In the genomic region with DNA sequence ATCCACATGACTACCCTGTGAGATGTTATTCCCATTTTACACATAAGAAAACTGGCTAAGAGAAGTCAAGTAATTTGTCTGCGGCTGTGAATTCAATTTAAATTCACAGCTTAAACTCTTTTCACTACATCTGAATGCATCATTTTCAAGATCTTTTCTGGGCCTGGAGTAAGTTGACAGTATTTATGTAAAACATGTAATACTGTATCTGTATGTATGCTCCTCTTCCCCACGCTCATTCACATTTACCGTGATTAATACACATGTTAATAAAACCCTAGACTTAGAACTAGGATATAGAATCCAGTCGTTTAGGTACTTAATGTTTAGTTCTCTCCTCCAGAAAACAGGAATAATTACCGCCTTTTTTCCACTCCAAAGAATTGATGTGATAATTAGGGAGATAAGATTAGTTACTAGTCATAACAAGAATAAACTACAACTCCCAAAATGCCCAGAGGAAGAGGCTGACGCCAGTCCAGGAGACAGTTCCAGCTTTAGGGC, we compare ENCODE assay signal across 1 cellular context.
TF ChIP-seq lines count a peak whose summit lies in the region.

No MANE protein-coding gene starts in this region.

TF ChIP-seq in GM12878, 131 proteins besides CTCF, POLR2A, EP300 and RAD21 (continues in another document):
- TF ChIP-seq NRF1 (conservative IDR thresholded peaks at IDR 0.05; ENCODE audit: low read depth, low read length) (no peak), LARP7 (IDR thresholded peaks at IDR 0.05) (no peak), NR2C2 (IDR thresholded peaks at IDR 0.05; ENCODE audit: borderline replicate concordance, control insufficient read depth, insufficient read length, low read depth) (no peak), RBBP5 (conservative IDR thresholded peaks at IDR 0.05) (no peak), PAX5 (IDR thresholded peaks at IDR 0.05; ENCODE audit: borderline replicate concordance, low read depth, low read length) (no peak), BCLAF1 (IDR thresholded peaks at IDR 0.05) (no peak), ATF7 (IDR thresholded peaks at IDR 0.05; ENCODE audit: low read depth) (peak; percentile 82; the same call in 1 of the 2 replicates), POLR2AphosphoS5 (IDR thresholded peaks at IDR 0.05; ENCODE audit: low read length) (no peak), RUNX3 (IDR thresholded peaks at IDR 0.05; ENCODE audit: low read length) (no peak), CBX5 (IDR thresholded peaks at IDR 0.05; ENCODE audit: low read depth) (no peak), ETV6 (conservative IDR thresholded peaks at IDR 0.05 in 1 of 2, IDR thresholded peaks at IDR 0.05 in 1 of 2; ENCODE audit: borderline replicate concordance in 1 of 2, low read depth in 1 of 2) (no peak), MEF2A (IDR thresholded peaks at IDR 0.05; ENCODE audit: insufficient read depth, low read depth, low read length) (no peak), MEF2B (IDR thresholded peaks at IDR 0.05; ENCODE audit: partially characterized antibody, poor library complexity, severe bottlenecking) (no peak), ZBED1 (IDR thresholded peaks at IDR 0.05; ENCODE audit: borderline replicate concordance) (no peak), GATAD2B (conservative IDR thresholded peaks at IDR 0.05; ENCODE audit: low read depth) (no peak), NFYA (IDR thresholded peaks at IDR 0.05; ENCODE audit: borderline replicate concordance, low read depth, low read length) (no peak), ZNF217 (IDR thresholded peaks at IDR 0.05) (no peak), STAT1 (conservative IDR thresholded peaks at IDR 0.05) (no peak), RAD51 (IDR thresholded peaks at IDR 0.05) (no peak), CBFB (IDR thresholded peaks at IDR 0.05; ENCODE audit: low read depth) (no peak), KDM1A (IDR thresholded peaks at IDR 0.05; ENCODE audit: borderline replicate concordance) (no peak), FOXM1 (IDR thresholded peaks at IDR 0.05; ENCODE audit: low read depth, low read length) (no peak), MTA3 (IDR thresholded peaks at IDR 0.05; ENCODE audit: borderline replicate concordance, low read length) (no peak), ZNF592 (IDR thresholded peaks at IDR 0.05) (no peak), CREB1 (IDR thresholded peaks at IDR 0.05; ENCODE audit: low read depth) (peak; percentile 97), ZZZ3 (IDR thresholded peaks at IDR 0.05; ENCODE audit: control insufficient read depth, insufficient read length, low read depth) (no peak), TARDBP (IDR thresholded peaks at IDR 0.05; ENCODE audit: borderline replicate concordance) (no peak), SIX5 (IDR thresholded peaks at IDR 0.05; ENCODE audit: low read depth, low read length, severe bottlenecking) (no peak), JUND (IDR thresholded peaks at IDR 0.05; ENCODE audit: low read depth, low read length) (0 out of 2 replicates have a peak, but pooled peaks have one; percentile 42), FOS (IDR thresholded peaks at IDR 0.05; ENCODE audit: borderline replicate concordance, extremely low read depth, insufficient read length) (no peak), FOXK2 (IDR thresholded peaks at IDR 0.05) (no peak), RELB (IDR thresholded peaks at IDR 0.05; ENCODE audit: low read depth) (peak; percentile 66; the same call in 1 of the 2 replicates), YBX1 (IDR thresholded peaks at IDR 0.05) (no peak), SUZ12 (IDR thresholded peaks at IDR 0.05; ENCODE audit: unreplicated experiment) (no peak), WRNIP1 (IDR thresholded peaks at IDR 0.05; ENCODE audit: borderline replicate concordance, low read depth, low read length) (no peak), BMI1 (IDR thresholded peaks at IDR 0.05; ENCODE audit: borderline replicate concordance) (no peak), ZNF622 (IDR thresholded peaks at IDR 0.05) (no peak)
- TF ChIP-seq, protein P1, sequence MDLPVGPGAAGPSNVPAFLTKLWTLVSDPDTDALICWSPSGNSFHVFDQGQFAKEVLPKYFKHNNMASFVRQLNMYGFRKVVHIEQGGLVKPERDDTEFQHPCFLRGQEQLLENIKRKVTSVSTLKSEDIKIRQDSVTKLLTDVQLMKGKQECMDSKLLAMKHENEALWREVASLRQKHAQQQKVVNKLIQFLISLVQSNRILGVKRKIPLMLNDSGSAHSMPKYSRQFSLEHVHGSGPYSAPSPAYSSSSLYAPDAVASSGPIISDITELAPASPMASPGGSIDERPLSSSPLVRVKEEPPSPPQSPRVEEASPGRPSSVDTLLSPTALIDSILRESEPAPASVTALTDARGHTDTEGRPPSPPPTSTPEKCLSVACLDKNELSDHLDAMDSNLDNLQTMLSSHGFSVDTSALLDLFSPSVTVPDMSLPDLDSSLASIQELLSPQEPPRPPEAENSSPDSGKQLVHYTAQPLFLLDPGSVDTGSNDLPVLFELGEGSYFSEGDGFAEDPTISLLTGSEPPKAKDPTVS (IDR thresholded peaks at IDR 0.05; ENCODE audit: low read depth, low read length) = no peak
- TF ChIP-seq, protein P2, sequence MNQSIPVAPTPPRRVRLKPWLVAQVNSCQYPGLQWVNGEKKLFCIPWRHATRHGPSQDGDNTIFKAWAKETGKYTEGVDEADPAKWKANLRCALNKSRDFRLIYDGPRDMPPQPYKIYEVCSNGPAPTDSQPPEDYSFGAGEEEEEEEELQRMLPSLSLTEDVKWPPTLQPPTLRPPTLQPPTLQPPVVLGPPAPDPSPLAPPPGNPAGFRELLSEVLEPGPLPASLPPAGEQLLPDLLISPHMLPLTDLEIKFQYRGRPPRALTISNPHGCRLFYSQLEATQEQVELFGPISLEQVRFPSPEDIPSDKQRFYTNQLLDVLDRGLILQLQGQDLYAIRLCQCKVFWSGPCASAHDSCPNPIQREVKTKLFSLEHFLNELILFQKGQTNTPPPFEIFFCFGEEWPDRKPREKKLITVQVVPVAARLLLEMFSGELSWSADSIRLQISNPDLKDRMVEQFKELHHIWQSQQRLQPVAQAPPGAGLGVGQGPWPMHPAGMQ (IDR thresholded peaks at IDR 0.05; ENCODE audit: borderline replicate concordance) = no peak
- TF ChIP-seq, protein P3, sequence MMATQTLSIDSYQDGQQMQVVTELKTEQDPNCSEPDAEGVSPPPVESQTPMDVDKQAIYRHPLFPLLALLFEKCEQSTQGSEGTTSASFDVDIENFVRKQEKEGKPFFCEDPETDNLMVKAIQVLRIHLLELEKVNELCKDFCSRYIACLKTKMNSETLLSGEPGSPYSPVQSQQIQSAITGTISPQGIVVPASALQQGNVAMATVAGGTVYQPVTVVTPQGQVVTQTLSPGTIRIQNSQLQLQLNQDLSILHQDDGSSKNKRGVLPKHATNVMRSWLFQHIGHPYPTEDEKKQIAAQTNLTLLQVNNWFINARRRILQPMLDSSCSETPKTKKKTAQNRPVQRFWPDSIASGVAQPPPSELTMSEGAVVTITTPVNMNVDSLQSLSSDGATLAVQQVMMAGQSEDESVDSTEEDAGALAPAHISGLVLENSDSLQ (IDR thresholded peaks at IDR 0.05) = 0 out of 2 replicates have a peak, but pooled peaks have one; percentile 27
- TF ChIP-seq, protein P4, sequence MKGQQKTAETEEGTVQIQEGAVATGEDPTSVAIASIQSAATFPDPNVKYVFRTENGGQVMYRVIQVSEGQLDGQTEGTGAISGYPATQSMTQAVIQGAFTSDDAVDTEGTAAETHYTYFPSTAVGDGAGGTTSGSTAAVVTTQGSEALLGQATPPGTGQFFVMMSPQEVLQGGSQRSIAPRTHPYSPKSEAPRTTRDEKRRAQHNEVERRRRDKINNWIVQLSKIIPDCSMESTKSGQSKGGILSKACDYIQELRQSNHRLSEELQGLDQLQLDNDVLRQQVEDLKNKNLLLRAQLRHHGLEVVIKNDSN (IDR thresholded peaks at IDR 0.05; ENCODE audit: borderline replicate concordance, extremely low read length, insufficient read depth, low read depth, low read length) = no peak
- TF ChIP-seq, protein P5, sequence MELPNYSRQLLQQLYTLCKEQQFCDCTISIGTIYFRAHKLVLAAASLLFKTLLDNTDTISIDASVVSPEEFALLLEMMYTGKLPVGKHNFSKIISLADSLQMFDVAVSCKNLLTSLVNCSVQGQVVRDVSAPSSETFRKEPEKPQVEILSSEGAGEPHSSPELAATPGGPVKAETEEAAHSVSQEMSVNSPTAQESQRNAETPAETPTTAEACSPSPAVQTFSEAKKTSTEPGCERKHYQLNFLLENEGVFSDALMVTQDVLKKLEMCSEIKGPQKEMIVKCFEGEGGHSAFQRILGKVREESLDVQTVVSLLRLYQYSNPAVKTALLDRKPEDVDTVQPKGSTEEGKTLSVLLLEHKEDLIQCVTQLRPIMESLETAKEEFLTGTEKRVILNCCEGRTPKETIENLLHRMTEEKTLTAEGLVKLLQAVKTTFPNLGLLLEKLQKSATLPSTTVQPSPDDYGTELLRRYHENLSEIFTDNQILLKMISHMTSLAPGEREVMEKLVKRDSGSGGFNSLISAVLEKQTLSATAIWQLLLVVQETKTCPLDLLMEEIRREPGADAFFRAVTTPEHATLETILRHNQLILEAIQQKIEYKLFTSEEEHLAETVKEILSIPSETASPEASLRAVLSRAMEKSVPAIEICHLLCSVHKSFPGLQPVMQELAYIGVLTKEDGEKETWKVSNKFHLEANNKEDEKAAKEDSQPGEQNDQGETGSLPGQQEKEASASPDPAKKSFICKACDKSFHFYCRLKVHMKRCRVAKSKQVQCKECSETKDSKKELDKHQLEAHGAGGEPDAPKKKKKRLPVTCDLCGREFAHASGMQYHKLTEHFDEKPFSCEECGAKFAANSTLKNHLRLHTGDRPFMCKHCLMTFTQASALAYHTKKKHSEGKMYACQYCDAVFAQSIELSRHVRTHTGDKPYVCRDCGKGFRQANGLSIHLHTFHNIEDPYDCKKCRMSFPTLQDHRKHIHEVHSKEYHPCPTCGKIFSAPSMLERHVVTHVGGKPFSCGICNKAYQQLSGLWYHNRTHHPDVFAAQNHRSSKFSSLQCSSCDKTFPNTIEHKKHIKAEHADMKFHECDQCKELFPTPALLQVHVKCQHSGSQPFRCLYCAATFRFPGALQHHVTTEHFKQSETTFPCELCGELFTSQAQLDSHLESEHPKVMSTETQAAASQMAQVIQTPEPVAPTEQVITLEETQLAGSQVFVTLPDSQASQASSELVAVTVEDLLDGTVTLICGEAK (IDR thresholded peaks at IDR 0.05; ENCODE audit: borderline replicate concordance) = no peak; the same call in 1 of the 2 replicates
